37 cellular contexts compared by ENCODE assay signal in the genomic region with DNA sequence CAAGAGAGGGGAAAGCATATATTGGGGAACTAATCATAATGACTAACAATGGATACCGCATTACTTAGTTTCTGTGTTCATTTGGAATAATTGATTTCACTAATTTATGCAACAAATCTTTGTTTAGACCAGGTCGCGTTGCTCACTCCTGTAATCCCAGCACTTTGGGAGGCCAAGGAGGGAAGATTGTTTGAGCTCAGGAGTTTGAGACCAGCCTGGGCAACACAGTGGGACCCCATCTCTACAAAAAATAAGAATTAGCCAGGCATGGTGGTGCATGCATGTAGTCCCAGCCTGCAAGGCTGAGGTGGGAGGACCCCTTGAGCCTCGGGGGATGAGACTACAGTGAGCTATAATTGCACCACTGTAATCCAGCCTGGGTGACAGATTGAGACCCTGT.
"Had no signal": no experiment of that assay in that cellular context is flagged by ENCODE, and none has a peak within 500 bp of the region (broad histone marks: within the 10 kb centered on the region; RNA-seq: fewer than 3 reads in every experiment).

No MANE protein-coding gene starts in this region.

- H3K27me3 ChIP-seq: adrenal gland, ascending aorta, body of pancreas, brain microvascular endothelial cell, breast epithelium had no signal

- H3K4me3 ChIP-seq: adrenal gland, ascending aorta, body of pancreas, breast epithelium, cardiac muscle cell had no signal

- H3K4me1 ChIP-seq: adrenal gland, ascending aorta, body of pancreas, breast epithelium had no signal

- DNase-seq: activated effector memory CD4-positive, alpha-beta T cell treated with anti-CD3 and anti-CD28 coated beads, Interleukin-2, amount 50 U/mL, for 16 hours; activated effector memory CD4-positive, alpha-beta T cell treated with Interleukin-2 at 50 U/mL for 16 hours; activated gamma-delta T cell; activated gamma-delta T cell treated with Interleukin-2 at 50 U/mL for 16 hours; activated naive CD4-positive, alpha-beta T cell; activated naive CD4-positive, alpha-beta T cell treated with anti-CD3 and anti-CD28 coated beads for 36 hours; activated naive CD4-positive, alpha-beta T cell treated with anti-CD3 and anti-CD28 coated beads, Interleukin-2, amount 10 ng/mL, durations not matched to agents 7 days and 5 days; activated naive CD4-positive, alpha-beta T cell treated with anti-CD3 and anti-CD28 coated beads, Interleukin-2, amount 50 U/mL, for 16 hours; activated naive CD4-positive, alpha-beta T cell treated with Interleukin-2 at 50 U/mL for 16 hours; activated naive CD8-positive, alpha-beta T cell treated with anti-CD3 and anti-CD28 coated beads for 36 hours; activated naive CD8-positive, alpha-beta T cell treated with anti-CD3 and anti-CD28 coated beads, Interleukin-2, amount 10 ng/mL, durations not matched to agents 7 days and 5 days; activated naive CD8-positive, alpha-beta T cell treated with anti-CD3 and anti-CD28 coated beads, Interleukin-2, amount 50 U/mL, for 24 hours; activated T-cell treated with anti-CD3 and anti-CD28 coated beads, Interleukin-2, amount 50 U/mL, for 24 hours; activated T-cell treated with anti-CD3 and anti-CD28 coated beads, Interleukin-2, amount 50 U/mL, for 4 hours; activated T-cell treated with anti-CD3 and anti-CD28 coated beads, Interleukin-2, amount 50 U/mL, for 48 hours; activated T-cell treated with anti-CD3 and anti-CD28 coated beads, Interleukin-2, amount 50 U/mL, for 72 hours; adrenal gland; amniotic stem cell; amygdala; anterior cingulate cortex; aorta; body of pancreas; brain microvascular endothelial cell; caudate nucleus; central memory CD4-positive, alpha-beta T cell; cerebellar nuclear complex had no signal

- H3K27ac ChIP-seq: adrenal gland, ascending aorta, body of pancreas, brain microvascular endothelial cell, breast epithelium, cardiac muscle cell had no signal

- H3K9me3 Mint-ChIP-seq: activated naive CD4-positive, alpha-beta T cell treated with anti-CD3 and anti-CD28 coated beads, Interleukin-2, amount 10 ng/mL, durations not matched to agents 7 days and 5 days; activated naive CD4-positive, alpha-beta T cell treated with anti-CD3 and anti-CD28 coated beads, Interleukin-2, amount 50 U/mL, for 24 hours; activated naive CD8-positive, alpha-beta T cell treated with anti-CD3 and anti-CD28 coated beads for 36 hours; activated naive CD8-positive, alpha-beta T cell treated with anti-CD3 and anti-CD28 coated beads, Interleukin-2, amount 10 ng/mL, durations not matched to agents 7 days and 5 days; activated T-cell treated with anti-CD3 and anti-CD28 coated beads, Interleukin-2, amount 50 U/mL, for 4 hours; activated T-cell treated with anti-CD3 and anti-CD28 coated beads, Interleukin-2, amount 50 U/mL, for 72 hours; activated T-helper 17 cell treated with anti-CD3 and anti-CD28 coated beads, Interleukin-2, amount 50 U/mL, for 72 hours; central memory CD8-positive, alpha-beta T cell had no signal

- H3K27ac Mint-ChIP-seq: activated naive CD4-positive, alpha-beta T cell treated with anti-CD3 and anti-CD28 coated beads for 36 hours; activated naive CD4-positive, alpha-beta T cell treated with anti-CD3 and anti-CD28 coated beads, Interleukin-2, amount 10 ng/mL, durations not matched to agents 7 days and 5 days; activated naive CD4-positive, alpha-beta T cell treated with anti-CD3 and anti-CD28 coated beads, Interleukin-2, amount 50 U/mL, for 24 hours; activated naive CD4-positive, alpha-beta T cell treated with anti-CD3 and anti-CD28 coated beads, Interleukin-2, amount 50 U/mL, for 72 hours; activated naive CD8-positive, alpha-beta T cell; activated naive CD8-positive, alpha-beta T cell treated with anti-CD3 and anti-CD28 coated beads for 36 hours; activated naive CD8-positive, alpha-beta T cell treated with anti-CD3 and anti-CD28 coated beads, Interleukin-2, amount 10 ng/mL, durations not matched to agents 7 days and 5 days; activated naive CD8-positive, alpha-beta T cell treated with anti-CD3 and anti-CD28 coated beads, Interleukin-2, amount 50 U/mL, for 24 hours; activated T-cell treated with anti-CD3 and anti-CD28 coated beads, Interleukin-2, amount 50 U/mL, for 24 hours; activated T-cell treated with anti-CD3 and anti-CD28 coated beads, Interleukin-2, amount 50 U/mL, for 72 hours; activated T-helper 1 cell treated with anti-CD3 and anti-CD28 coated beads, Interleukin-12 subunit alpha, Interleukin-12 subunit beta, Interleukin-2, Interleukin-4 antibody, amounts not matched to agents 30 ng/mL and 10 ng/mL and 1 ng/mL, durations not matched to agents 14 hours and 24 hours and 36 hours; activated T-helper 17 cell treated with anti-CD3 and anti-CD28 coated beads, Interleukin-2, amount 50 U/mL, for 72 hours; activated T-helper 2 cell treated with anti-CD3 and anti-CD28 coated beads, Interferon-gamma antibody, Interleukin-2, Interleukin-4, amounts not matched to agents 10 μg/mL and 5 μg/mL and 100 μg/mL, durations not matched to agents 14 hours and 24 hours and 36 hours had no signal

- ATAC-seq: activated naive CD4-positive, alpha-beta T cell treated with anti-CD3 and anti-CD28 coated beads, Interleukin-2, amount 50 U/mL, for 72 hours; activated naive CD8-positive, alpha-beta T cell treated with anti-CD3 and anti-CD28 coated beads, Interleukin-2, amount 50 U/mL, for 24 hours; activated T-cell treated with anti-CD3 and anti-CD28 coated beads, Interleukin-2, amount 50 U/mL, for 4 hours; activated T-cell treated with anti-CD3 and anti-CD28 coated beads, Interleukin-2, amount 50 U/mL, for 72 hours; activated T-helper 17 cell treated with anti-CD3 and anti-CD28 coated beads, Interleukin-2, amount 50 U/mL, for 72 hours; body of pancreas had no signal

- H3K27me3 Mint-ChIP-seq: activated naive CD4-positive, alpha-beta T cell treated with anti-CD3 and anti-CD28 coated beads, Interleukin-2, amount 10 ng/mL, durations not matched to agents 7 days and 5 days; activated naive CD4-positive, alpha-beta T cell treated with anti-CD3 and anti-CD28 coated beads, Interleukin-2, amount 50 U/mL, for 24 hours; activated naive CD8-positive, alpha-beta T cell; activated naive CD8-positive, alpha-beta T cell treated with anti-CD3 and anti-CD28 coated beads for 36 hours; activated naive CD8-positive, alpha-beta T cell treated with anti-CD3 and anti-CD28 coated beads, Interleukin-2, amount 10 ng/mL, durations not matched to agents 7 days and 5 days; activated naive CD8-positive, alpha-beta T cell treated with anti-CD3 and anti-CD28 coated beads, Interleukin-2, amount 50 U/mL, for 24 hours; activated T-cell treated with anti-CD3 and anti-CD28 coated beads, Interleukin-2, amount 50 U/mL, for 24 hours; activated T-helper 17 cell treated with anti-CD3 and anti-CD28 coated beads, Interleukin-2, amount 50 U/mL, for 72 hours; central memory CD8-positive, alpha-beta T cell had no signal

- H3K36me3 Mint-ChIP-seq: activated naive CD4-positive, alpha-beta T cell treated with anti-CD3 and anti-CD28 coated beads, Interleukin-2, amount 10 ng/mL, durations not matched to agents 7 days and 5 days; activated naive CD4-positive, alpha-beta T cell treated with anti-CD3 and anti-CD28 coated beads, Interleukin-2, amount 50 U/mL, for 24 hours; activated naive CD8-positive, alpha-beta T cell; activated naive CD8-positive, alpha-beta T cell treated with anti-CD3 and anti-CD28 coated beads for 36 hours; activated naive CD8-positive, alpha-beta T cell treated with anti-CD3 and anti-CD28 coated beads, Interleukin-2, amount 10 ng/mL, durations not matched to agents 7 days and 5 days; brain had no signal

- H3K4me3 Mint-ChIP-seq: activated naive CD4-positive, alpha-beta T cell treated with anti-CD3 and anti-CD28 coated beads for 36 hours; activated naive CD4-positive, alpha-beta T cell treated with anti-CD3 and anti-CD28 coated beads, Interleukin-2, amount 10 ng/mL, durations not matched to agents 7 days and 5 days; activated naive CD4-positive, alpha-beta T cell treated with anti-CD3 and anti-CD28 coated beads, Interleukin-2, amount 50 U/mL, for 24 hours; activated naive CD8-positive, alpha-beta T cell; activated naive CD8-positive, alpha-beta T cell treated with anti-CD3 and anti-CD28 coated beads for 36 hours; activated naive CD8-positive, alpha-beta T cell treated with anti-CD3 and anti-CD28 coated beads, Interleukin-2, amount 10 ng/mL, durations not matched to agents 7 days and 5 days; activated naive CD8-positive, alpha-beta T cell treated with anti-CD3 and anti-CD28 coated beads, Interleukin-2, amount 50 U/mL, for 24 hours; activated T-cell treated with anti-CD3 and anti-CD28 coated beads, Interleukin-2, amount 50 U/mL, for 24 hours; activated T-cell treated with anti-CD3 and anti-CD28 coated beads, Interleukin-2, amount 50 U/mL, for 4 hours; activated T-cell treated with anti-CD3 and anti-CD28 coated beads, Interleukin-2, amount 50 U/mL, for 72 hours; activated T-helper 1 cell treated with anti-CD3 and anti-CD28 coated beads, Interleukin-12 subunit alpha, Interleukin-12 subunit beta, Interleukin-2, Interleukin-4 antibody, amounts not matched to agents 30 ng/mL and 10 ng/mL and 1 ng/mL, durations not matched to agents 14 hours and 24 hours and 36 hours; activated T-helper 17 cell treated with anti-CD3 and anti-CD28 coated beads, Interleukin-2, amount 50 U/mL, for 72 hours; brain; central memory CD8-positive, alpha-beta T cell had no signal

- H3K9me3 ChIP-seq: adrenal gland, ascending aorta, body of pancreas, breast epithelium had no signal

- H3K36me3 ChIP-seq: adrenal gland, ascending aorta, brain microvascular endothelial cell, breast epithelium, cardiac muscle cell had no signal
